ENCODE assay signal across 26 cellular contexts in the genomic region with DNA sequence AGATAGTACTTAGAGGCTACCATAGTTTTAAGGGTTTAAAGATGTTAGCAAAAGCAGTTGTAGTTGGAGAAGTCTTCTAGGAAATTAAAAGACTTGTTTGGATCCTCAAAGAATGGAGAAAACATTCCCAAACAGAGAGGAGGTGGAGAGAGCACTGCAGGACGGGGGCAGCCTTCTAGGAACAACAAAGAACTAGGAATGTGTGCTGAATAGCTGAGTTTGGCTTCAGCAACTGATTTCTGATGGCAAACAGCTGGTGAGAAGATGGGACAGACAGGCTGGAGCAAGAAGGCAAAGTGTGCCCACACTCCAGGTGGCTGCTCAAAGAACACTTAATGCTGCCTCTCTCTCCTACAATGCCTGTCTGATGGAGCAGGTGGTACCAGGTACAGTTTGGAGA.
"Had no signal": no experiment of that assay in that cellular context is flagged by ENCODE, and none has a peak within 500 bp of the region (broad histone marks: within the 10 kb centered on the region; RNA-seq: fewer than 3 reads in every experiment).

No MANE protein-coding gene starts in this region.

- H3K4me3 ChIP-seq: MG63, Peyer's patch, SJCRH30 had no signal

- DNase-seq: activated CD4-positive, alpha-beta T cell treated with anti-CD3 and anti-CD28 coated beads for 1 hour; activated CD4-positive, alpha-beta T cell treated with anti-CD3 and anti-CD28 coated beads, Interleukin-2, amount 10 ng/mL, durations not matched to agents 24 days and 14 days; activated CD4-positive, alpha-beta T cell treated with anti-CD3 and anti-CD28 coated beads, Interleukin-2, amount 50 U/mL, for 48 hours; activated gamma-delta T cell; activated naive CD4-positive, alpha-beta T cell treated with anti-CD3 and anti-CD28 coated beads for 36 hours; activated T-cell treated with anti-CD3 and anti-CD28 coated beads for 4 hours; activated T-cell treated with anti-CD3 and anti-CD28 coated beads, Interleukin-2, amount 50 U/mL, for 48 hours; amygdala; MG63; MV-4-11; NCI-H1092 treated with DMSO at 0.1 percent for 48 hours; NCI-H1436; NCI-H1694 treated with DMSO at 0.1 percent for 48 hours; NCI-H2029 treated with DMSO at 0.1 percent for 48 hours; NCI-H345; NCI-H510A; NCI-H69; NK-92 treated with Interleukin-12 subunit alpha and Interleukin-12 subunit beta, amount 100 ng/mL, for 24 hours; Peyer's patch; Right ventricle myocardium superior had no signal

- H3K27me3 Mint-ChIP-seq: activated CD4-positive, alpha-beta T cell treated with anti-CD3 and anti-CD28 coated beads, Interleukin-2, amount 10 ng/mL, durations not matched to agents 24 days and 14 days; activated naive CD8-positive, alpha-beta T cell; activated T-helper 17 cell treated with anti-CD3 and anti-CD28 coated beads, Interleukin-2, amount 50 U/mL, for 72 hours; brain had no signal

- H3K9me3 ChIP-seq: MG63, Peyer's patch, SJCRH30 had no signal

- H3K27ac Mint-ChIP-seq: activated CD4-positive, alpha-beta T cell treated with anti-CD3 and anti-CD28 coated beads, Interleukin-2, amount 10 ng/mL, durations not matched to agents 24 days and 14 days; activated naive CD4-positive, alpha-beta T cell treated with anti-CD3 and anti-CD28 coated beads for 36 hours; activated naive CD8-positive, alpha-beta T cell; activated T-helper 17 cell treated with anti-CD3 and anti-CD28 coated beads, Interleukin-2, amount 50 U/mL, for 72 hours; brain; T-helper 2 cell treated with Interferon-gamma antibody and Interleukin-4, amounts not matched to agents 5 μg/mL and 100 μg/mL, for 36 hours had no signal

- H3K9me3 Mint-ChIP-seq: activated CD4-positive, alpha-beta T cell treated with anti-CD3 and anti-CD28 coated beads, Interleukin-2, amount 10 ng/mL, durations not matched to agents 24 days and 14 days had no signal

- H3K27me3 ChIP-seq: MG63, Peyer's patch, SJCRH30 had no signal

- H3K4me1 Mint-ChIP-seq: activated CD4-positive, alpha-beta T cell treated with anti-CD3 and anti-CD28 coated beads, Interleukin-2, amount 10 ng/mL, durations not matched to agents 24 days and 14 days; activated T-helper 17 cell treated with anti-CD3 and anti-CD28 coated beads, Interleukin-2, amount 50 U/mL, for 72 hours; brain had no signal

- H3K27ac ChIP-seq: Peyer's patch, RWPE1, SJCRH30 had no signal

- H3K4me1 ChIP-seq: Peyer's patch, SJCRH30 had no signal

- H3K36me3 Mint-ChIP-seq: activated naive CD8-positive, alpha-beta T cell; brain had no signal

- H3K4me3 Mint-ChIP-seq: activated CD4-positive, alpha-beta T cell treated with anti-CD3 and anti-CD28 coated beads, Interleukin-2, amount 10 ng/mL, durations not matched to agents 24 days and 14 days; activated naive CD4-positive, alpha-beta T cell treated with anti-CD3 and anti-CD28 coated beads for 36 hours; activated naive CD8-positive, alpha-beta T cell; activated T-helper 17 cell treated with anti-CD3 and anti-CD28 coated beads, Interleukin-2, amount 50 U/mL, for 72 hours; brain; T-helper 2 cell treated with Interferon-gamma antibody and Interleukin-4, amounts not matched to agents 5 μg/mL and 100 μg/mL, for 36 hours had no signal

- H3K36me3 ChIP-seq: MG63, Peyer's patch, SJCRH30 had no signal
